1 cellular context compared by ENCODE assay signal in the genomic region with DNA sequence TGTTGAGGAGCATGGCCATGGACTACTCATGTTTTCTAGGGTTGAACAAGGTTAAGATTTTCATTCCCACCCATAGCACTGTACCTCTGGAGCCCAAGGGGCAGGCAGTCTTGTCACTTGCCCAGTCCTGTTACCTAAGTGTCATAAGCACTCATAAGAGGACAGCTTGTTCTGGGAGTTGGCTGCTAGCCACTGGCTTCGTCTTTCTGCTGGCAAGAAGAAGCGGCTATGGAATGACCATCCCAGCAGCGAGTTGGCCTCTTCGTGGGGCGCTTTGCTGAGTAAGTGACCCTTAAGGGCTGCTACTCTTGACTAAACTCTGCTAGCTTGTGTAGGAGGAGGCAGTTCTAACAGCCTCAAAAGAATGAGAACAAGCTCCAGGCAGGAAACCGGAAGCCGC.
A peak's percentile ranks its signal among the peaks of the same experiment; 100 is the strongest.
TF ChIP-seq lines count a peak whose summit lies in the region.

No MANE protein-coding gene starts in this region.

TF ChIP-seq in HepG2, 621 proteins besides CTCF, POLR2A, EP300 and RAD21:
- TF ChIP-seq, protein P1, sequence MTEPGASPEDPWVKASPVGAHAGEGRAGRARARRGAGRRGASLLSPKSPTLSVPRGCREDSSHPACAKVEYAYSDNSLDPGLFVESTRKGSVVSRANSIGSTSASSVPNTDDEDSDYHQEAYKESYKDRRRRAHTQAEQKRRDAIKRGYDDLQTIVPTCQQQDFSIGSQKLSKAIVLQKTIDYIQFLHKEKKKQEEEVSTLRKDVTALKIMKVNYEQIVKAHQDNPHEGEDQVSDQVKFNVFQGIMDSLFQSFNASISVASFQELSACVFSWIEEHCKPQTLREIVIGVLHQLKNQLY (CRISPR knock-in tag; IDR thresholded peaks at IDR 0.05): no peak
- TF ChIP-seq KMT2A (CRISPR knock-in tag; IDR thresholded peaks at IDR 0.05): no peak
- no peak for TF ChIP-seq ZNF792 (CRISPR knock-in tag; IDR thresholded peaks at IDR 0.05)
- TF ChIP-seq SOX6 (IDR thresholded peaks at IDR 0.05): no peak
- TF ChIP-seq SOX6 (CRISPR knock-in tag; IDR thresholded peaks at IDR 0.05): no peak
- TF ChIP-seq NFE2L1 (CRISPR knock-in tag; IDR thresholded peaks at IDR 0.05; ENCODE audit: borderline replicate concordance): no peak
- TF ChIP-seq RBM22 (optimal IDR thresholded peaks at IDR 0.05; ENCODE audit: low read length): peak; percentile 53
- TF ChIP-seq CENPX (CRISPR knock-in tag; IDR thresholded peaks at IDR 0.05): no peak
- TF ChIP-seq MNT (IDR thresholded peaks at IDR 0.05): no peak
- TF ChIP-seq MAX (IDR thresholded peaks at IDR 0.05): no peak
- TF ChIP-seq ZFP36L1 (CRISPR knock-in tag; IDR thresholded peaks at IDR 0.05): no peak
- no peak for TF ChIP-seq ZNF292 (CRISPR knock-in tag; IDR thresholded peaks at IDR 0.05; ENCODE audit: borderline replicate concordance, low read depth)
- TF ChIP-seq, protein P2, sequence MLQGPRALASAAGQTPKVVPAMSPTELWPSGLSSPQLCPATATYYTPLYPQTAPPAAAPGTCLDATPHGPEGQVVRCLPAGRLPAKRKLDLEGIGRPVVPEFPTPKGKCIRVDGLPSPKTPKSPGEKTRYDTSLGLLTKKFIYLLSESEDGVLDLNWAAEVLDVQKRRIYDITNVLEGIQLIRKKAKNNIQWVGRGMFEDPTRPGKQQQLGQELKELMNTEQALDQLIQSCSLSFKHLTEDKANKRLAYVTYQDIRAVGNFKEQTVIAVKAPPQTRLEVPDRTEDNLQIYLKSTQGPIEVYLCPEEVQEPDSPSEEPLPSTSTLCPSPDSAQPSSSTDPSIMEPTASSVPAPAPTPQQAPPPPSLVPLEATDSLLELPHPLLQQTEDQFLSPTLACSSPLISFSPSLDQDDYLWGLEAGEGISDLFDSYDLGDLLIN (CRISPR knock-in tag; IDR thresholded peaks at IDR 0.05; ENCODE audit: borderline replicate concordance): no peak
- TF ChIP-seq RBFOX2 (IDR thresholded peaks at IDR 0.05; ENCODE audit: low read depth, low read length): 0 out of 2 replicates have a peak, but pooled peaks have one; percentile 39
- TF ChIP-seq, protein P3, sequence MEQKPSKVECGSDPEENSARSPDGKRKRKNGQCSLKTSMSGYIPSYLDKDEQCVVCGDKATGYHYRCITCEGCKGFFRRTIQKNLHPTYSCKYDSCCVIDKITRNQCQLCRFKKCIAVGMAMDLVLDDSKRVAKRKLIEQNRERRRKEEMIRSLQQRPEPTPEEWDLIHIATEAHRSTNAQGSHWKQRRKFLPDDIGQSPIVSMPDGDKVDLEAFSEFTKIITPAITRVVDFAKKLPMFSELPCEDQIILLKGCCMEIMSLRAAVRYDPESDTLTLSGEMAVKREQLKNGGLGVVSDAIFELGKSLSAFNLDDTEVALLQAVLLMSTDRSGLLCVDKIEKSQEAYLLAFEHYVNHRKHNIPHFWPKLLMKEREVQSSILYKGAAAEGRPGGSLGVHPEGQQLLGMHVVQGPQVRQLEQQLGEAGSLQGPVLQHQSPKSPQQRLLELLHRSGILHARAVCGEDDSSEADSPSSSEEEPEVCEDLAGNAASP (CRISPR knock-in tag; IDR thresholded peaks at IDR 0.05; ENCODE audit: borderline replicate concordance): no peak
